ENCODE assay signal across 1 cellular context in the genomic region with DNA sequence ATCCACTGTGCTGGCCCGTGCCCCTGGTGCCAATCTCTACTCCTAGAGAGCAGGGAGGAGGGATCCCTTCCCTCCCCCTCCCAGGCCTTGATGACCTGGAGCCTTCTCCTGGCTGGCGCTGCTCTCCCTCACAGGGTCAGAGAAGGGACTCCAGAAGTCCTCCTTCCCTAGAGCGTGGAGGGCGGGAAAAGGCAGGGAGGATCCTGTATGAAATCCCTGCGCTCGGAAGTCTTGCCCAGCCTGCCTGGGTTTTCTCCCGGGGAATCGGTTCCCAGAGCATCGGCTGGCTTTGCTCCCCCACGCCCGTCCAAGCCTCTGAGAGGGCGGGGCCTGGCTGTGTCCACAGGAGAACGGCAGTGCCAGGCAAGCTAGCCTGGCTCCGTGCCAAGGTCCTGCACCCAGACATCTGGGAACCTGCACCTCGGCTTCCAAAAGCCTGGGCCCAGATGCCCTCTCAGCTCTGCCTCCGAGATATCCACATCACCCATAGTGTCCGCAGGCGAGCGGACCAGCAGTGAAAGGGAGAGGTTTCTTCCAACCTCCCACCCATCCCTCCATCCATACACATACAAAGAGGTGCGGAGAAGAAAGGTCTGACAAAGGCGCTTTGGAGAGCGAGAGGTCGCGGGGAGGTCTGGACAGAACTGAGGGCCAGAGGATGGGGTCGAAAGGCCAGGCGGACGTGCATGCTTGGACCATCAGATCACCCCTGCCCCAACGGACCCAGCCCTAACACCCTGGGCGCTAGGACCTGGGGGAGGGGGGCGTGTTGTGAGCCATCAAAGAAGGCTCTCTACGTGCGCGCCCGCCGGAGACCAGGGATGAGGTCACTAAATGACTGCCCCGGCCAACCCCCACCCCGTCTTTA.
TF ChIP-seq lines count a peak whose summit lies in the region.

No MANE protein-coding gene starts in this region.

TF ChIP-seq in HEK293, 187 proteins besides CTCF, POLR2A, EP300 and RAD21 (continued from another document):
- TF ChIP-seq, protein P1, sequence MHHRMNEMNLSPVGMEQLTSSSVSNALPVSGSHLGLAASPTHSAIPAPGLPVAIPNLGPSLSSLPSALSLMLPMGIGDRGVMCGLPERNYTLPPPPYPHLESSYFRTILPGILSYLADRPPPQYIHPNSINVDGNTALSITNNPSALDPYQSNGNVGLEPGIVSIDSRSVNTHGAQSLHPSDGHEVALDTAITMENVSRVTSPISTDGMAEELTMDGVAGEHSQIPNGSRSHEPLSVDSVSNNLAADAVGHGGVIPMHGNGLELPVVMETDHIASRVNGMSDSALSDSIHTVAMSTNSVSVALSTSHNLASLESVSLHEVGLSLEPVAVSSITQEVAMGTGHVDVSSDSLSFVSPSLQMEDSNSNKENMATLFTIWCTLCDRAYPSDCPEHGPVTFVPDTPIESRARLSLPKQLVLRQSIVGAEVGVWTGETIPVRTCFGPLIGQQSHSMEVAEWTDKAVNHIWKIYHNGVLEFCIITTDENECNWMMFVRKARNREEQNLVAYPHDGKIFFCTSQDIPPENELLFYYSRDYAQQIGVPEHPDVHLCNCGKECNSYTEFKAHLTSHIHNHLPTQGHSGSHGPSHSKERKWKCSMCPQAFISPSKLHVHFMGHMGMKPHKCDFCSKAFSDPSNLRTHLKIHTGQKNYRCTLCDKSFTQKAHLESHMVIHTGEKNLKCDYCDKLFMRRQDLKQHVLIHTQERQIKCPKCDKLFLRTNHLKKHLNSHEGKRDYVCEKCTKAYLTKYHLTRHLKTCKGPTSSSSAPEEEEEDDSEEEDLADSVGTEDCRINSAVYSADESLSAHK (tag by site-specific recombination; IDR thresholded peaks at IDR 0.05): peak; percentile 53; the same call in 1 of the 2 replicates
- TF ChIP-seq ZBTB20 (tag by site-specific recombination; IDR thresholded peaks at IDR 0.05): 0 out of 2 replicates have a peak, but pooled peaks have one; percentile 57
- peak; percentile 50; the same call in 1 of the 2 replicates for TF ChIP-seq ZNF501 (tag by site-specific recombination; IDR thresholded peaks at IDR 0.05)
